22 cellular contexts compared by ENCODE assay signal in the genomic region with DNA sequence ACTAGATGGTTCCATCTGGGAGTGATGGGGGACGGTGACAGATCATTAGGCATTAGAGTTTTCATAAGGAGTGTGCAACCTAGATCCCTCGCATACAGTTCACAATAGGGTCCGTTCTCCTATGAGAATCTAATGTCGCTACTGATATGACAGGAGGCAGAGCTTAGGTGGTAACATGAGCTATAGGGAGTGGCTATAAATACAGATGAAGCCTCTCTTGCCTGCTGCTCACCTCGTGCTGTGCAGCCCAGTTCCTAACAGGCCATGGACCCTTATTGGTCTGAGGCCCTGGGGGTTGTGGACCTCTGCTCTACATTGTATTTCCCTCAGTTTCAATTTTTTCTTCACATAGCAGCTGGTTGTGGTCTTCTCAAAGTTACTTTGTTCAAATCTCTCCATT.
"Had no signal": no experiment of that assay in that cellular context is flagged by ENCODE, and none has a peak within 500 bp of the region (broad histone marks: within the 10 kb centered on the region; RNA-seq: fewer than 3 reads in every experiment).

No MANE protein-coding gene starts in this region.

- H3K27ac Mint-ChIP-seq: naive thymus-derived CD4-positive, alpha-beta T cell; nephron progenitor cell; stimulated activated effector memory CD8-positive, alpha-beta T cell treated with anti-CD3 and anti-CD28 coated beads, Interleukin-12 subunit alpha, Interleukin-12 subunit beta, amount 100 ng/mL, for 72 hours; stimulated activated naive CD8-positive, alpha-beta T cell treated with anti-CD3 and anti-CD28 coated beads, Interleukin-15, Interleukin-2, amounts not matched to agents 100 ng/mL and 50 ng/mL, for 24 hours had no signal

- H3K27me3 Mint-ChIP-seq: effector memory CD8-positive, alpha-beta T cell; naive thymus-derived CD4-positive, alpha-beta T cell; stimulated activated naive CD8-positive, alpha-beta T cell treated with anti-CD3 and anti-CD28 coated beads, Interleukin-15, Interleukin-2, amounts not matched to agents 100 ng/mL and 50 ng/mL, for 24 hours had no signal

- H3K36me3 ChIP-seq: esophagus muscularis mucosa, gastrocnemius medialis, heart right ventricle, prostate gland, right lobe of liver, tibial artery, upper lobe of left lung, uterus had no signal

- H3K9me3 ChIP-seq: esophagus muscularis mucosa, gastrocnemius medialis, prostate gland, right lobe of liver, tibial artery, upper lobe of left lung, uterus had no signal

- H3K9me3 Mint-ChIP-seq: effector memory CD8-positive, alpha-beta T cell; stimulated activated effector memory CD8-positive, alpha-beta T cell treated with anti-CD3 and anti-CD28 coated beads, Interleukin-12 subunit alpha, Interleukin-12 subunit beta, amount 100 ng/mL, for 72 hours; stimulated activated naive CD8-positive, alpha-beta T cell treated with anti-CD3 and anti-CD28 coated beads, Interleukin-15, Interleukin-2, amounts not matched to agents 100 ng/mL and 50 ng/mL, for 24 hours had no signal

- H3K27ac ChIP-seq: epithelial cell of prostate, esophagus muscularis mucosa, gastrocnemius medialis, heart right ventricle, parathyroid adenoma, prostate gland, right lobe of liver, tibial artery, upper lobe of left lung, uterus had no signal

- H3K4me3 Mint-ChIP-seq: effector memory CD8-positive, alpha-beta T cell; nephron progenitor cell; stimulated activated effector memory CD8-positive, alpha-beta T cell treated with anti-CD3 and anti-CD28 coated beads, Interleukin-12 subunit alpha, Interleukin-12 subunit beta, amount 100 ng/mL, for 72 hours; stimulated activated naive CD8-positive, alpha-beta T cell treated with anti-CD3 and anti-CD28 coated beads, Interleukin-15, Interleukin-2, amounts not matched to agents 100 ng/mL and 50 ng/mL, for 24 hours had no signal

- H3K4me1 ChIP-seq: prostate gland, right lobe of liver, tibial artery, uterus had no signal

- H2AFZ ChIP-seq: parathyroid adenoma had no signal

- ATAC-seq: effector memory CD8-positive, alpha-beta T cell; heart right ventricle; left lobe of liver; naive thymus-derived CD4-positive, alpha-beta T cell; right lobe of liver; stimulated activated effector memory CD8-positive, alpha-beta T cell treated with anti-CD3 and anti-CD28 coated beads, Interleukin-12 subunit alpha, Interleukin-12 subunit beta, amount 100 ng/mL, for 72 hours had no signal

- DNase-seq: effector memory CD8-positive, alpha-beta T cell; gastrocnemius medialis; heart right ventricle; hypothalamus; islet precursor cell; mammary epithelial cell; naive thymus-derived CD4-positive, alpha-beta T cell; nephron progenitor cell; retina; right lobe of liver; stimulated activated CD4-positive, alpha-beta T cell treated with anti-CD3 and anti-CD28 coated beads, Interleukin-4, amount 100 ng/mL, for 1 hour; stimulated activated CD8-positive, alpha-beta memory T cell treated with anti-CD3 and anti-CD28 coated beads, Interleukin-4, amount 100 ng/mL, for 48 hours; tibial artery; upper lobe of left lung; uterus had no signal

- H3K36me3 Mint-ChIP-seq: stimulated activated effector memory CD8-positive, alpha-beta T cell treated with anti-CD3 and anti-CD28 coated beads, Interleukin-12 subunit alpha, Interleukin-12 subunit beta, amount 100 ng/mL, for 72 hours had no signal

- H3K4me3 ChIP-seq: esophagus muscularis mucosa, gastrocnemius medialis, heart right ventricle, prostate gland, right lobe of liver, tibial artery, upper lobe of left lung, uterus had no signal

- H3K27me3 ChIP-seq: esophagus muscularis mucosa, gastrocnemius medialis, heart right ventricle, right lobe of liver, tibial artery, upper lobe of left lung, uterus had no signal

- H3K4me1 Mint-ChIP-seq: nephron progenitor cell had no signal
